In the genomic region with DNA sequence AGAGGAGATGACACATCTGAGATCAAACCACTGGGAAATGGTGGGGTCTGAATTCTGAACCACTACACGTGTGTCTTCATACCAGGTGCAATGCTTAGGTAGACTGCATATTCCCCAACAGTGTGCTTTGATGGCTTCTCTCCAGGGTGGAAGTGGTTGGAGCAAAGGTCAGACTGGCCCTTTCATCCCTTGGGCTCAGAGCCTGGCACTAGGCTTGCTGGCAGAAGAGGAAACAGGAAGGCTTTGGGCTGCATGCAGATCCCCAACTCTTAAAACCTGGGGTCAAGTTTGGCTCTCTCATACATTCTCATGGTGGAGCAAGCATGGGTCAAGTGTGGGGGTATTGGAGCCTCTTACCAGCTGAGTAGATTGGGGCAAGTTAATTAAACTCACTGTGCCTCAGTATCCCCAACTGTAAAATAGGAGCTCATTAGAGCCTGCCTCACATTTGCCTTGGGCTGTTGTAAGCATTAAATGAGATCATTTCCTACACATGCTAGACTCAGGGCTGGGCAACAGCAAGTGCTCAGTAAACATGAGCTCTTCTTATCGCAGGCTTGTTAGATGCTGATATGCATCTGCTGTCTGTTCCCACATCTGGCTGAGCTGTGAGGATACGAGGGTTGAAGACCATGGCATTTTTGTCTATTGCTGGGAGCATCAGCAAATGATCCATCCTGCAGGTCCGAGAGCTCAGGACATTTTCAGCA, we compare ENCODE assay signal across 9 cellular contexts. TPM values are rescaled to one million over a fixed set of nuclear protein-coding genes. Genes with fewer than 3 reads are reported as not detected.
DNase-seq lines count a peak whose midpoint lies in the region; ATAC-seq lines count a peak whose summit lies in the region.
"Had no signal": no experiment of that assay in that cellular context is flagged by ENCODE, and none has a peak within 500 bp of the region (broad histone marks: within the 10 kb centered on the region; RNA-seq: fewer than 3 reads in every experiment).

No MANE protein-coding gene starts in this region.

- peaks cover 0 to 2% (median 0%) of the 10 kb centered on the region in 3 donors for H3K36me3 Mint-ChIP-seq in naive thymus-derived CD8-positive, alpha-beta T cell
- H3K36me3 Mint-ChIP-seq: type B pancreatic cell had no signal

- peak overlapping the region; percentile 94 to 100 (median 98) for H3K27ac Mint-ChIP-seq in naive thymus-derived CD8-positive, alpha-beta T cell
- H3K27ac Mint-ChIP-seq: type B pancreatic cell had no signal

- H3K27ac ChIP-seq in caudate nucleus (ENCODE audit: low read depth, low read length) = peak overlapping the region; percentile 22

- no peaks in the 10 kb centered on the region for H3K27me3 Mint-ChIP-seq in naive thymus-derived CD8-positive, alpha-beta T cell

- DNase-seq in NAMALWA (ENCODE audit: low spot score) (peak; percentile 90), caudate nucleus (lab: John Stamatoyannopoulos, UW) (no peak), NCI-H2196 (lab: John Stamatoyannopoulos, UW; ENCODE audit: unreplicated experiment) (no peak), OCI-M2 (lab: John Stamatoyannopoulos, UW; ENCODE audit: unreplicated experiment) (no peak)
- peak in 3 of 10 donors; percentile 23 to 49 (median 25) for DNase-seq in naive thymus-derived CD8-positive, alpha-beta T cell

- ATAC-seq in GM18498 (IDR thresholded peaks at IDR 0.05; ENCODE audit: unreplicated experiment) (peak; percentile 6), HG02798 (IDR thresholded peaks at IDR 0.05; ENCODE audit: poor library complexity, unreplicated experiment) (no peak), HG02938 (IDR thresholded peaks at IDR 0.05; ENCODE audit: unreplicated experiment) (no peak)
- ATAC-seq in naive thymus-derived CD8-positive, alpha-beta T cell = peak; percentile 47 to 51

- peak overlapping the region; percentile 79 to 91 (median 84) for H3K4me3 Mint-ChIP-seq in naive thymus-derived CD8-positive, alpha-beta T cell
- H3K4me3 Mint-ChIP-seq: type B pancreatic cell had no signal

- peaks cover 48 to 94% (median 84%) of the 10 kb centered on the region in 4 donors for H3K4me1 Mint-ChIP-seq in naive thymus-derived CD8-positive, alpha-beta T cell

- POLR2A ChIA-PET in naive thymus-derived CD8-positive, alpha-beta T cell (lab: Charles Lee) = interaction anchor here (0.6 to 7.0 kb wide), 19 partner anchors 9 to 172 kb away, joined by 3 to 105 read pairs (median 4); a partner anchor contains a TSS

- H3K9me3 Mint-ChIP-seq in naive thymus-derived CD8-positive, alpha-beta T cell = no peaks in the 10 kb centered on the region
- H3K9me3 Mint-ChIP-seq: type B pancreatic cell had no signal

RNA-seq across cellular contexts. Expression of a gene that starts 51.6 kb away (rescaled TPM):
- total RNA-seq in naive thymus-derived CD8-positive, alpha-beta T cell = 1 to 10 TPM; 1.0 to 1.1 TPM
- polyA plus RNA-seq in naive thymus-derived CD8-positive, alpha-beta T cell = under 1 TPM; 0.46 to 0.56 (median 0.49) TPM

Comparison
In these comparisons a context has a peak if more than half of its experiments do, and no peak if none do; other contexts are left out.
1. ATAC-seq: peak in GM18498 (single experiment) and naive thymus-derived CD8-positive, alpha-beta T cell (2 of 2); none in HG02798 (single experiment) and HG02938 (single experiment).